In the genomic region with DNA sequence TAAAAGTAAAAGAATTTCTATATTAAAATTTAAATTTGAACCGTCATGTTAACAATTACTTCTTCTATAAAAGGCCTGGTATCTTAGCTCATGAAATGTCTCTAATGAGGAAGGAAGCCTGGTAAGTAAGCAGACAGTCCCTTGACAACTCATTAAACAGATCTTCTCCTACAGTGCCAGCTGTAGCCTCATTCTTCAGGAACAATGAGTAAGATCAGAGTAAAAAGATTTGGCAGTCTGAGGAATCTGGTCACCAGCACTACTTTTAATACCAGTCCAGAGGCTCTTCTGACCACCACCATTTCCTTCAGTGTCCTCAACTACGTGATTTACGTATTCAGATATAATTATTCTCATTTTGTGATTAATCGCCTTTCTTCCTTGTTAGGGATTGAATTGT, we compare ENCODE assay signal across 19 cellular contexts.
"Had no signal": no experiment of that assay in that cellular context is flagged by ENCODE, and none has a peak within 500 bp of the region (broad histone marks: within the 10 kb centered on the region; RNA-seq: fewer than 3 reads in every experiment).

No MANE protein-coding gene starts in this region.

- DNase-seq: activated CD4-positive, alpha-beta memory T cell treated with anti-CD3 and anti-CD28 coated beads, Interleukin-2, amount 10 ng/mL, durations not matched to agents 7 days and 5 days; activated CD4-positive, alpha-beta T cell treated with anti-CD3 and anti-CD28 coated beads for 36 hours; activated gamma-delta T cell; activated T-cell treated with anti-CD3 and anti-CD28 coated beads, Interleukin-2, amount 50 U/mL, for 72 hours; central memory CD4-positive, alpha-beta T cell; colonic mucosa; foreskin fibroblast; hippocampal formation; kidney; left ventricle myocardium superior; psoas muscle; spleen; stimulated activated naive CD8-positive, alpha-beta T cell treated with anti-CD3 and anti-CD28 coated beads, Interleukin-15, amount 100 ng/mL, for 72 hours; T-helper 17 cell had no signal

- H3K9me3 Mint-ChIP-seq: activated CD4-positive, alpha-beta memory T cell treated with anti-CD3 and anti-CD28 coated beads, Interleukin-2, amount 10 ng/mL, durations not matched to agents 7 days and 5 days; activated T-cell treated with anti-CD3 and anti-CD28 coated beads, Interleukin-2, amount 50 U/mL, for 72 hours; brain; memory B cell; nephron; stimulated activated naive CD8-positive, alpha-beta T cell treated with anti-CD3 and anti-CD28 coated beads, Interleukin-15, amount 100 ng/mL, for 72 hours; type B pancreatic cell had no signal

- H3K27ac Mint-ChIP-seq: activated CD4-positive, alpha-beta memory T cell treated with anti-CD3 and anti-CD28 coated beads, Interleukin-2, amount 10 ng/mL, durations not matched to agents 7 days and 5 days; activated CD4-positive, alpha-beta T cell treated with anti-CD3 and anti-CD28 coated beads for 36 hours; activated naive CD8-positive, alpha-beta T cell; activated T-cell treated with anti-CD3 and anti-CD28 coated beads, Interleukin-2, amount 50 U/mL, for 72 hours; memory B cell; nephron; stimulated activated naive CD8-positive, alpha-beta T cell treated with anti-CD3 and anti-CD28 coated beads, Interleukin-15, amount 100 ng/mL, for 72 hours; T-helper 17 cell; type B pancreatic cell had no signal

- H3K4me3 Mint-ChIP-seq: activated CD4-positive, alpha-beta memory T cell treated with anti-CD3 and anti-CD28 coated beads, Interleukin-2, amount 10 ng/mL, durations not matched to agents 7 days and 5 days; activated CD4-positive, alpha-beta T cell treated with anti-CD3 and anti-CD28 coated beads for 36 hours; activated naive CD8-positive, alpha-beta T cell; activated T-cell treated with anti-CD3 and anti-CD28 coated beads, Interleukin-2, amount 50 U/mL, for 72 hours; brain; memory B cell; nephron; stimulated activated naive CD8-positive, alpha-beta T cell treated with anti-CD3 and anti-CD28 coated beads, Interleukin-15, amount 100 ng/mL, for 72 hours; T-helper 17 cell; type B pancreatic cell had no signal

- H3K4me1 Mint-ChIP-seq: activated CD4-positive, alpha-beta memory T cell treated with anti-CD3 and anti-CD28 coated beads, Interleukin-2, amount 10 ng/mL, durations not matched to agents 7 days and 5 days; activated CD4-positive, alpha-beta T cell treated with anti-CD3 and anti-CD28 coated beads for 36 hours; brain; memory B cell; nephron; stimulated activated naive CD8-positive, alpha-beta T cell treated with anti-CD3 and anti-CD28 coated beads, Interleukin-15, amount 100 ng/mL, for 72 hours; T-helper 17 cell had no signal

- H3K27me3 Mint-ChIP-seq: activated CD4-positive, alpha-beta memory T cell treated with anti-CD3 and anti-CD28 coated beads, Interleukin-2, amount 10 ng/mL, durations not matched to agents 7 days and 5 days; activated CD4-positive, alpha-beta T cell treated with anti-CD3 and anti-CD28 coated beads for 36 hours; activated naive CD8-positive, alpha-beta T cell; brain; memory B cell; stimulated activated naive CD8-positive, alpha-beta T cell treated with anti-CD3 and anti-CD28 coated beads, Interleukin-15, amount 100 ng/mL, for 72 hours; T-helper 17 cell; type B pancreatic cell had no signal

- H3K36me3 Mint-ChIP-seq: activated naive CD8-positive, alpha-beta T cell; brain; type B pancreatic cell had no signal
